Comparison of ENCODE assay signal across 8 cellular contexts in genomic region chr12:76790564-76791552, GRCh38. TPM values are rescaled to one million over a fixed set of nuclear protein-coding genes. Genes with fewer than 3 reads are reported as not detected.
DNase-seq lines count a peak whose midpoint lies in the region; ATAC-seq and TF ChIP-seq lines count a peak whose summit lies in the region.

No MANE protein-coding gene starts in this region.

- H3K4me3 Mint-ChIP-seq in T-cell = no peak overlapping the region

- H4K20me1 ChIP-seq in Loucy (ENCODE audit: insufficient read depth, low read length, poor library complexity, severe bottlenecking) = peaks cover 7% of the 10 kb centered on the region

- peak; percentile 72 for TF ChIP-seq CTCF in Loucy (conservative IDR thresholded peaks at IDR 0.05; ENCODE audit: low read length)
- peak; percentile 42 to 88 (median 74) for TF ChIP-seq CTCF in heart left ventricle (IDR thresholded peaks at IDR 0.05)
- peak; percentile 50 to 82 (median 70) for TF ChIP-seq CTCF in thyroid gland (IDR thresholded peaks at IDR 0.05)

- DNase-seq in NOMO-1 treated with DMSO at 0.1 percent for 48 hours (lab: John Stamatoyannopoulos, UW; ENCODE audit: unreplicated experiment) (peak; percentile 44), NOMO-1 treated with dmso at 0.1 percent for 144 hours (lab: John Stamatoyannopoulos, UW; ENCODE audit: unreplicated experiment) (no peak), T-cell (no peak), heart left ventricle (no peak), thyroid gland (no peak), middle frontal gyrus (ENCODE audit: extremely low spot score, low spot score) (no peak)

- H3K9me3 ChIP-seq in Loucy (ENCODE audit: insufficient read depth, low read depth, low read length) (no peaks in the 10 kb centered on the region), heart left ventricle (peaks cover 0 to 10% (median 0%) of the 10 kb centered on the region in 12 donors), thyroid gland (no peaks in the 10 kb centered on the region)

- no peak for TF ChIP-seq POLR2A in heart left ventricle (IDR thresholded peaks at IDR 0.05)
- no peak for TF ChIP-seq POLR2A in thyroid gland (IDR thresholded peaks at IDR 0.05)

- ATAC-seq in T-cell (replicated peaks in 1 of 4) (peak in 1 of 4 experiments; percentile 45), heart left ventricle (no peak), GM19463 (IDR thresholded peaks at IDR 0.05; ENCODE audit: unreplicated experiment) (no peak)

- POLR2A ChIA-PET in T-cell (lab: Charles Lee) = no interaction called here

- H3K4me1 ChIP-seq in Loucy (ENCODE audit: insufficient read depth, low read length, poor library complexity, severe bottlenecking) (no peaks in the 10 kb centered on the region), heart left ventricle (peaks cover 0 to 65% (median 24%) of the 10 kb centered on the region in 12 donors), thyroid gland (peaks cover 3 to 11% of the 10 kb centered on the region in 2 donors)

- no peaks in the 10 kb centered on the region for H3K27me3 ChIP-seq in Loucy (ENCODE audit: insufficient read depth, low read length, poor library complexity, severe bottlenecking)
- H3K27me3 ChIP-seq in heart left ventricle = no peaks in the 10 kb centered on the region
- no peaks in the 10 kb centered on the region for H3K27me3 ChIP-seq in thyroid gland

- H3K9ac ChIP-seq in Loucy (ENCODE audit: low read depth, low read length, poor library complexity, severe bottlenecking) = no peak overlapping the region

- no peaks in the 10 kb centered on the region for H3F3A ChIP-seq in Loucy (ENCODE audit: low read depth)

- H2AFZ ChIP-seq in Loucy (ENCODE audit: low read length) = no peak overlapping the region

- intact Hi-C loops in heart left ventricle (cut with DNase I) (loop anchor here in 8 of 10 donors (1.0 to 2.0 kb wide), 3 partner anchors 170 to 172 kb away; no protein-coding TSS in a partner anchor), thyroid gland (cut with DNase I) (loop anchor here (2.0 kb wide), 1 partner anchor 170 kb away; no protein-coding TSS in a partner anchor)

- H3K9me3 Mint-ChIP-seq in T-cell = peaks cover 0 to 5% (median 2%) of the 10 kb centered on the region in 3 donors

- H3K36me3 ChIP-seq in Loucy (ENCODE audit: insufficient read depth, low read length) (no peaks in the 10 kb centered on the region), heart left ventricle (no peaks in the 10 kb centered on the region), thyroid gland (no peaks in the 10 kb centered on the region)

- peaks cover 54% of the 10 kb centered on the region for H3K79me2 ChIP-seq in Loucy (ENCODE audit: insufficient read depth, low read length)

- no peaks in the 10 kb centered on the region for H3K9me2 ChIP-seq in Loucy (replicated peaks; ENCODE audit: low read depth, low read length)

- H3K36me3 Mint-ChIP-seq in T-cell = peaks cover 12% of the 10 kb centered on the region

- peak overlapping the region; percentile 3 to 35 for H3K27ac Mint-ChIP-seq in T-cell

- peaks cover 34 to 48% (median 39%) of the 10 kb centered on the region in 3 donors for H3K4me1 Mint-ChIP-seq in T-cell

- H3K4me3 ChIP-seq in Loucy (ENCODE audit: low read length, poor library complexity, severe bottlenecking) (no peak overlapping the region), heart left ventricle (no peak overlapping the region), thyroid gland (replicated peaks in 1 of 3) (no peak overlapping the region)

- H3K4me2 ChIP-seq in Loucy (ENCODE audit: low read depth, low read length, poor library complexity, severe bottlenecking) = peak overlapping the region; percentile 28

- H3K27ac ChIP-seq in heart left ventricle (peak overlapping the region in 1 of 12 donors; percentile 37), thyroid gland (no peak overlapping the region)

- CTCF ChIA-PET in T-cell (lab: Charles Lee) = interaction anchor here (0.5 to 4.0 kb wide), 28 partner anchors 9 to 1571 kb away, joined by 3 to 56 read pairs (median 4); partner anchors contain the start of gene ZDHHC17 (in 1 of the 2)

- H3K27me3 Mint-ChIP-seq in T-cell = no peaks in the 10 kb centered on the region

- WGBS in heart left ventricle, 4 donors = 47 to 56% (median 48%) methylated on average over 4 of the region's 4 CpGs
- WGBS in thyroid gland, 2 donors = 48 to 49% methylated on average over 4 of the region's 4 CpGs

RNA-seq across cellular contexts. Expression of gene ZDHHC17, which starts 26.9 kb away (rescaled TPM):
- total RNA-seq in T-cell (10 to 100 TPM; 39.8 to 58.9 (median 42.9) TPM), heart left ventricle (10 to 100 TPM; 12.6 to 29.6 (median 19.4) TPM), thyroid gland (100 to 1,000 TPM in 1 of 4 donors, 10 to 100 TPM in 3; 30.8 to 120 (median 53.4) TPM)
- polyA plus RNA-seq in heart left ventricle = 1 to 10 TPM; 9.4 to 9.8 TPM
